ENCODE assay signal across 2 cellular contexts in the genomic region with DNA sequence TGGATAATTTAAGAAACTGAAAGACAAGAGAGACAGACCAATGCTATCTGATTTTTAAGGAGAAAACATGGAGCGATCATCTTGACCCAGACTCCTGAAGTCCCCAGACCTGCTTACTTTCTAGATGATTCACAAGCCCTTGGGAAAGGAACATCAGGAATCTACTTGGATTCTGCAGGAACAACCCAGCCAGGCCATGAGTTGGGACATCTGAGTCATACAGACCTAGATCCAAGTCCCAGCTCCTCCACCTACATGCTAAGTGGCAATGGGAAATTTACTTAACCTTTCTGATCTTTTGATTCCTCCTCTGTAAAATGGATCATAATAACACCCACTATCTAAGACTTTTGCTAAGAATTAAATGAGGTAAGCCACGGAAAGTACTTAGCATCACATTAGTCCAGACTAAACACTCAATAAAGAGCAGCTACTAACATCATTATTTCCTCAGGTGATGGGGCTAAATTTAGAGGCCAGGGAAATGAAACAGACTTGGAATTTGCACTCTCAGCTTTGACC.
TF ChIP-seq lines count a peak whose summit lies in the region.

No MANE protein-coding gene starts in this region.

TF ChIP-seq in HEK293, 187 proteins besides CTCF, POLR2A, EP300 and RAD21 (continued from another document):
- TF ChIP-seq ZNF239 (tag by site-specific recombination; IDR thresholded peaks at IDR 0.05) (no peak), ZNF394 (tag by site-specific recombination; IDR thresholded peaks at IDR 0.05; ENCODE audit: borderline replicate concordance) (no peak), KLF1 (tag by site-specific recombination; IDR thresholded peaks at IDR 0.05) (no peak), ZFP37 (tag by site-specific recombination; IDR thresholded peaks at IDR 0.05) (no peak), ZFHX2 (tag by site-specific recombination; conservative IDR thresholded peaks at IDR 0.05) (peak; percentile 71), ZNF112 (tag by site-specific recombination; IDR thresholded peaks at IDR 0.05) (no peak), ZNF416 (tag by site-specific recombination; IDR thresholded peaks at IDR 0.05) (no peak), ZNF701 (tag by site-specific recombination; IDR thresholded peaks at IDR 0.05) (no peak)
- TF ChIP-seq, protein P1, sequence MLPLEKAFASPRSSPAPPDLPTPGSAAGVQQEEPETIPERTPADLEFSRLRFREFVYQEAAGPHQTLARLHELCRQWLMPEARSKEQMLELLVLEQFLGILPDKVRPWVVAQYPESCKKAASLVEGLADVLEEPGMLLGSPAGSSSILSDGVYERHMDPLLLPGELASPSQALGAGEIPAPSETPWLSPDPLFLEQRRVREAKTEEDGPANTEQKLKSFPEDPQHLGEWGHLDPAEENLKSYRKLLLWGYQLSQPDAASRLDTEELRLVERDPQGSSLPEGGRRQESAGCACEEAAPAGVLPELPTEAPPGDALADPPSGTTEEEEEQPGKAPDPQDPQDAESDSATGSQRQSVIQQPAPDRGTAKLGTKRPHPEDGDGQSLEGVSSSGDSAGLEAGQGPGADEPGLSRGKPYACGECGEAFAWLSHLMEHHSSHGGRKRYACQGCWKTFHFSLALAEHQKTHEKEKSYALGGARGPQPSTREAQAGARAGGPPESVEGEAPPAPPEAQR (tag by site-specific recombination; IDR thresholded peaks at IDR 0.05) = no peak
- TF ChIP-seq, protein P2, sequence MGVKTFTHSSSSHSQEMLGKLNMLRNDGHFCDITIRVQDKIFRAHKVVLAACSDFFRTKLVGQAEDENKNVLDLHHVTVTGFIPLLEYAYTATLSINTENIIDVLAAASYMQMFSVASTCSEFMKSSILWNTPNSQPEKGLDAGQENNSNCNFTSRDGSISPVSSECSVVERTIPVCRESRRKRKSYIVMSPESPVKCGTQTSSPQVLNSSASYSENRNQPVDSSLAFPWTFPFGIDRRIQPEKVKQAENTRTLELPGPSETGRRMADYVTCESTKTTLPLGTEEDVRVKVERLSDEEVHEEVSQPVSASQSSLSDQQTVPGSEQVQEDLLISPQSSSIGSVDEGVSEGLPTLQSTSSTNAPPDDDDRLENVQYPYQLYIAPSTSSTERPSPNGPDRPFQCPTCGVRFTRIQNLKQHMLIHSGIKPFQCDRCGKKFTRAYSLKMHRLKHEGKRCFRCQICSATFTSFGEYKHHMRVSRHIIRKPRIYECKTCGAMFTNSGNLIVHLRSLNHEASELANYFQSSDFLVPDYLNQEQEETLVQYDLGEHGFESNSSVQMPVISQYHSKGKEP (tag by site-specific recombination; IDR thresholded peaks at IDR 0.05) = no peak

TF ChIP-seq in endothelial cell of umbilical vein, 7 proteins besides CTCF, POLR2A, EP300 and RAD21 (continued from another document):
- TF ChIP-seq, protein P3, sequence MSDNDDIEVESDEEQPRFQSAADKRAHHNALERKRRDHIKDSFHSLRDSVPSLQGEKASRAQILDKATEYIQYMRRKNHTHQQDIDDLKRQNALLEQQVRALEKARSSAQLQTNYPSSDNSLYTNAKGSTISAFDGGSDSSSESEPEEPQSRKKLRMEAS (IDR thresholded peaks at IDR 0.05; ENCODE audit: insufficient read depth, insufficient read length) = no peak
- TF ChIP-seq JUN (IDR thresholded peaks at IDR 0.05; ENCODE audit: borderline replicate concordance, insufficient read depth, insufficient read length, low read depth) (no peak), GATA2 (IDR thresholded peaks at IDR 0.05; ENCODE audit: insufficient read depth, insufficient read length, low read depth, low read length) (no peak), FOS (IDR thresholded peaks at IDR 0.05; ENCODE audit: borderline replicate concordance, insufficient read depth, low read length) (no peak)
